ENCODE assay signal across 16 cellular contexts in genomic region chr5:10293907-10294662, GRCh38.
"Had no signal": no experiment of that assay in that cellular context is flagged by ENCODE, and none has a peak within 500 bp of the region (broad histone marks: within the 10 kb centered on the region; RNA-seq: fewer than 3 reads in every experiment).

No MANE protein-coding gene starts in this region.

- H3K4me1 ChIP-seq: breast epithelium, uterus had no signal

- H3K4me1 Mint-ChIP-seq: mesothelial cell of epicardium; stimulated activated naive B cell treated with anti-CD40 and anti-IgM and Interleukin-4, amounts not matched to agents 10 μg/mL and 1 μg/mL and 100 μg/mL, for 72 hours had no signal

- H3K27ac Mint-ChIP-seq: activated T-helper 1 cell treated with anti-CD3 and anti-CD28 coated beads, Interleukin-12 subunit alpha, Interleukin-12 subunit beta, Interleukin-2, Interleukin-4 antibody, amounts not matched to agents 30 ng/mL and 10 ng/mL and 1 ng/mL, durations not matched to agents 14 hours and 24 hours and 36 hours; dendritic cell treated with granulocyte-macrophage colony-stimulating factor and Interleukin-4, amounts not matched to agents 40 ng/mL and 50 ng/mL, for 4 days; mesothelial cell of epicardium; stimulated activated naive B cell treated with anti-CD40 and anti-IgM and Interleukin-4, amounts not matched to agents 10 μg/mL and 1 μg/mL and 100 μg/mL, for 72 hours; T-helper 2 cell treated with Interferon-gamma antibody and Interleukin-4, amounts not matched to agents 5 μg/mL and 100 μg/mL, for 36 hours had no signal

- H3K27ac ChIP-seq: breast epithelium, lower lobe of right lung, thyroid gland, uterus had no signal

- H3K4me3 ChIP-seq: breast epithelium, lower lobe of right lung, thyroid gland, uterus had no signal

- H3K4me3 Mint-ChIP-seq: activated T-helper 1 cell treated with anti-CD3 and anti-CD28 coated beads, Interleukin-12 subunit alpha, Interleukin-12 subunit beta, Interleukin-2, Interleukin-4 antibody, amounts not matched to agents 30 ng/mL and 10 ng/mL and 1 ng/mL, durations not matched to agents 14 hours and 24 hours and 36 hours; dendritic cell treated with granulocyte-macrophage colony-stimulating factor and Interleukin-4, amounts not matched to agents 40 ng/mL and 50 ng/mL, for 4 days; mesothelial cell of epicardium; stimulated activated naive B cell treated with anti-CD40 and anti-IgM and Interleukin-4, amounts not matched to agents 10 μg/mL and 1 μg/mL and 100 μg/mL, for 72 hours; T-helper 2 cell treated with Interferon-gamma antibody and Interleukin-4, amounts not matched to agents 5 μg/mL and 100 μg/mL, for 36 hours had no signal

- H3K9me3 Mint-ChIP-seq: activated T-helper 1 cell treated with anti-CD3 and anti-CD28 coated beads, Interleukin-12 subunit alpha, Interleukin-12 subunit beta, Interleukin-2, Interleukin-4 antibody, amounts not matched to agents 30 ng/mL and 10 ng/mL and 1 ng/mL, durations not matched to agents 14 hours and 24 hours and 36 hours; dendritic cell treated with granulocyte-macrophage colony-stimulating factor and Interleukin-4, amounts not matched to agents 40 ng/mL and 50 ng/mL, for 4 days; T-helper 2 cell treated with Interferon-gamma antibody and Interleukin-4, amounts not matched to agents 5 μg/mL and 100 μg/mL, for 36 hours had no signal

- DNase-seq: activated naive CD4-positive, alpha-beta T cell treated with Interleukin-2 at 50 U/mL for 16 hours; aorta; cerebellar nuclear complex; effector memory CD4-positive, alpha-beta T cell; left colon; lower lobe of right lung; stimulated activated CD4-positive, alpha-beta T cell treated with anti-CD3 and anti-CD28 coated beads, Interleukin-4, amount 100 ng/mL, for 1 hour; stimulated activated naive B cell treated with anti-CD40 and anti-IgM and Interleukin-4, amounts not matched to agents 10 μg/mL and 1 μg/mL and 100 μg/mL, for 72 hours; thyroid gland; uterus had no signal

- ATAC-seq: activated CD4-positive, CD25-positive, alpha-beta regulatory T cell treated with anti-CD3 and anti-CD28 coated beads, Interleukin-2, amount 50 U/mL, for 24 hours; left colon; lower lobe of right lung; stimulated activated naive B cell treated with anti-CD40 and anti-IgM and Interleukin-4, amounts not matched to agents 10 μg/mL and 1 μg/mL and 100 μg/mL, for 72 hours had no signal

- H3K27me3 ChIP-seq: breast epithelium, thyroid gland, uterus had no signal

- H3K36me3 ChIP-seq: breast epithelium, lower lobe of right lung, thyroid gland, uterus had no signal

- H3K9me3 ChIP-seq: breast epithelium, lower lobe of right lung, thyroid gland, uterus had no signal
